18 cellular contexts compared by ENCODE assay signal in genomic region chr12:47296828-47297227, GRCh38.
DNase-seq lines count a peak whose midpoint lies in the region; ATAC-seq lines count a peak whose summit lies in the region.
"Had no signal": no experiment of that assay in that cellular context is flagged by ENCODE, and none has a peak within 500 bp of the region (broad histone marks: within the 10 kb centered on the region; RNA-seq: fewer than 3 reads in every experiment).

No MANE protein-coding gene starts in this region.

- H3K4me1 Mint-ChIP-seq in activated naive CD8-positive, alpha-beta T cell treated with anti-CD3 and anti-CD28 coated beads, Interleukin-2, amount 50 U/mL, for 24 hours = peaks cover 58% of the 10 kb centered on the region
- peaks cover 56% of the 10 kb centered on the region for H3K4me1 Mint-ChIP-seq in stimulated activated naive CD8-positive, alpha-beta T cell treated with anti-CD3 and anti-CD28 coated beads, Interleukin-15, amount 100 ng/mL, for 72 hours

- no peak overlapping the region for H3K4me3 Mint-ChIP-seq in activated naive CD8-positive, alpha-beta T cell treated with anti-CD3 and anti-CD28 coated beads, Interleukin-2, amount 50 U/mL, for 24 hours
- no peak overlapping the region for H3K4me3 Mint-ChIP-seq in stimulated activated naive CD8-positive, alpha-beta T cell treated with anti-CD3 and anti-CD28 coated beads, Interleukin-15, amount 100 ng/mL, for 72 hours
- H3K4me3 Mint-ChIP-seq: CD14-positive monocyte had no signal

- peak overlapping the region; percentile 57 for H3K27ac Mint-ChIP-seq in activated naive CD8-positive, alpha-beta T cell treated with anti-CD3 and anti-CD28 coated beads, Interleukin-2, amount 50 U/mL, for 24 hours
- no peak overlapping the region for H3K27ac Mint-ChIP-seq in stimulated activated naive CD8-positive, alpha-beta T cell treated with anti-CD3 and anti-CD28 coated beads, Interleukin-15, amount 100 ng/mL, for 72 hours
- H3K27ac Mint-ChIP-seq: CD14-positive monocyte had no signal

- ATAC-seq in activated naive CD8-positive, alpha-beta T cell treated with anti-CD3 and anti-CD28 coated beads, Interleukin-2, amount 50 U/mL, for 24 hours = no peak
- no peak for ATAC-seq in HG03196 (IDR thresholded peaks at IDR 0.05; ENCODE audit: unreplicated experiment)
- no peak for ATAC-seq in stimulated activated naive CD8-positive, alpha-beta T cell treated with anti-CD3 and anti-CD28 coated beads, Interleukin-15, amount 100 ng/mL, for 72 hours
- ATAC-seq: Right ventricle myocardium inferior had no signal

- no peaks in the 10 kb centered on the region for H3K27me3 Mint-ChIP-seq in activated naive CD8-positive, alpha-beta T cell treated with anti-CD3 and anti-CD28 coated beads, Interleukin-2, amount 50 U/mL, for 24 hours
- H3K27me3 Mint-ChIP-seq in stimulated activated naive CD8-positive, alpha-beta T cell treated with anti-CD3 and anti-CD28 coated beads, Interleukin-15, amount 100 ng/mL, for 72 hours = no peaks in the 10 kb centered on the region

- peak; percentile 50 for DNase-seq in NCI-H1092 (lab: John Stamatoyannopoulos, UW)
- no peak for DNase-seq in NCI-H1092 treated with DMSO at 0.1 percent for 48 hours (lab: John Stamatoyannopoulos, UW)
- peak; percentile 89 for DNase-seq in DMS153 treated with DMSO at 0.1 percent for 48 hours (lab: John Stamatoyannopoulos, UW; ENCODE audit: unreplicated experiment)
- peak; percentile 64 for DNase-seq in NCI-H69 (lab: John Stamatoyannopoulos, UW)
- no peak for DNase-seq in activated naive CD8-positive, alpha-beta T cell treated with anti-CD3 and anti-CD28 coated beads, Interleukin-2, amount 50 U/mL, for 24 hours
- DNase-seq in LoVo (ENCODE audit: low spot score) = no peak
- no peak for DNase-seq in stimulated activated naive CD8-positive, alpha-beta T cell treated with anti-CD3 and anti-CD28 coated beads, Interleukin-15, amount 100 ng/mL, for 72 hours
- DNase-seq: 8988T; GF-D8; NCI-H146; NCI-H2081 treated with DMSO at 0.1 percent for 48 hours; NCI-H2227 treated with DMSO at 0.1 percent for 48 hours; NCI-H510A treated with DMSO at 0.1 percent for 48 hours; NK-92 treated with Interleukin-12 subunit alpha and Interleukin-12 subunit beta, amount 100 ng/mL, for 24 hours; Peyer's patch had no signal

- peaks cover 18% of the 10 kb centered on the region for H3K9me3 Mint-ChIP-seq in activated naive CD8-positive, alpha-beta T cell treated with anti-CD3 and anti-CD28 coated beads, Interleukin-2, amount 50 U/mL, for 24 hours
- peaks cover 0 to 7% of the 10 kb centered on the region in 2 donors for H3K9me3 Mint-ChIP-seq in stimulated activated naive CD8-positive, alpha-beta T cell treated with anti-CD3 and anti-CD28 coated beads, Interleukin-15, amount 100 ng/mL, for 72 hours

- H3K36me3 Mint-ChIP-seq in activated naive CD8-positive, alpha-beta T cell treated with anti-CD3 and anti-CD28 coated beads, Interleukin-2, amount 50 U/mL, for 24 hours (ENCODE audit: low read depth) = peaks cover 19% of the 10 kb centered on the region
- H3K36me3 Mint-ChIP-seq: CD14-positive monocyte had no signal

Comparison
In these comparisons a context has a peak if more than half of its experiments do, and no peak if none do; other contexts are left out.
1. DNase-seq: peak in NCI-H1092 (single experiment), DMS153 treated with DMSO at 0.1 percent for 48 hours (single experiment) and NCI-H69 (single experiment); none in NCI-H1092 treated with DMSO at 0.1 percent for 48 hours (single experiment), activated naive CD8-positive, alpha-beta T cell treated with anti-CD3 and anti-CD28 coated beads, Interleukin-2, amount 50 U/mL, for 24 hours (single experiment), LoVo (single experiment) and stimulated activated naive CD8-positive, alpha-beta T cell treated with anti-CD3 and anti-CD28 coated beads, Interleukin-15, amount 100 ng/mL, for 72 hours (0 of 2).